In genomic region chr20:38748097-38748862, GRCh38 we compare ENCODE assay signal across 8 cellular contexts. TPM values are rescaled to one million over a fixed set of nuclear protein-coding genes. Genes with fewer than 3 reads are reported as not detected.
DNase-seq lines count a peak whose midpoint lies in the region; ATAC-seq, FAIRE-seq and TF ChIP-seq lines count a peak whose summit lies in the region.

Gene ACTR5 (plus strand): TSS chr20:38748460. CDS start chr20:38748479, 19 bp downstream.

- H3K27ac ChIP-seq in angular gyrus (ENCODE audit: low read depth, low read length) (peak within 1 kb of the TSS; percentile 89), psoas muscle (peak within 1 kb of the TSS; percentile 87), urinary bladder (ENCODE audit: low read depth) (peak within 1 kb of the TSS; percentile 77)

- H3K9me3 ChIP-seq in T-helper 17 cell (ENCODE audit: control insufficient read depth, low read length, poor library complexity, severe bottlenecking) (no peaks in the 10 kb centered on the region), psoas muscle (no peaks in the 10 kb centered on the region)

- DNase-seq in GM18507 (ENCODE audit: extremely low spot score, insufficient read length, low read depth): peak; percentile 96
- peak; percentile 82 to 89 for DNase-seq in NCI-H187 (lab: John Stamatoyannopoulos, UW)
- peak; percentile 96 to 98 (median 97) for DNase-seq in T-helper 17 cell
- DNase-seq in left ventricle myocardium superior: peak; percentile 96
- DNase-seq in psoas muscle: peak; percentile 92 to 97

- intact Hi-C loops in left ventricle myocardium superior (cut with micrococcal nuclease): no loop called here
- intact Hi-C loops in psoas muscle (cut with DNase I): loop anchor here in 1 of 2 donors (2.0 kb wide), 1 partner anchor 101 kb away; no protein-coding TSS in a partner anchor

- WGBS in psoas muscle, 3 donors: 0 to 1% (median 0%) methylated on average over 63 to 84 of the region's 84 CpGs
- under 1% methylated on average over 84 of the region's 84 CpGs for WGBS in urinary bladder

- ATAC-seq in HG02970 (IDR thresholded peaks at IDR 0.05; ENCODE audit: low FRiP score, unreplicated experiment) (peak; percentile 82), T-helper 17 cell (peak; percentile 90), left ventricle myocardium superior (peak; percentile 98), psoas muscle (peak; percentile 98 to 99 (median 99))

- peak within 1 kb of the TSS; percentile 92 for H3K27ac Mint-ChIP-seq in T-helper 17 cell

- H3K4me3 Mint-ChIP-seq in T-helper 17 cell: peak within 1 kb of the TSS; percentile 95

- H3K27me3 ChIP-seq in psoas muscle (ENCODE audit: insufficient read depth in 3 of 3, low read length in 2 of 3): peaks cover 0 to 3% (median 0%) of the 10 kb centered on the region in 3 donors

- no peak for TF ChIP-seq CTCF in psoas muscle (IDR thresholded peaks at IDR 0.05)

- H3K4me1 ChIP-seq in psoas muscle (peaks cover 10% of the 10 kb centered on the region), urinary bladder (ENCODE audit: insufficient read depth) (no peaks in the 10 kb centered on the region)

- FAIRE-seq in GM18507 (lab: Jason Lieb, UNC): peak; percentile 87

- H3K4me3 ChIP-seq in psoas muscle (peak within 1 kb of the TSS; percentile 99), urinary bladder (ENCODE audit: low read depth, low read length) (peak within 1 kb of the TSS; percentile 77)

- H3K27me3 Mint-ChIP-seq in T-helper 17 cell: peaks cover 6% of the 10 kb centered on the region

- H3K36me3 Mint-ChIP-seq in T-helper 17 cell (ENCODE audit: low read depth): peaks cover 2% of the 10 kb centered on the region

- peaks cover 17% of the 10 kb centered on the region for H3K4me1 Mint-ChIP-seq in T-helper 17 cell

- H3K36me3 ChIP-seq in psoas muscle (ENCODE audit: insufficient read depth in 1 of 2, low read depth in 1 of 2): peaks cover 0 to 32% of the 10 kb centered on the region in 2 donors
- H3K36me3 ChIP-seq in urinary bladder (ENCODE audit: insufficient read depth): no peaks in the 10 kb centered on the region

RNA-seq across cellular contexts. Expression of gene ACTR5, which starts in this region (rescaled TPM):
- total RNA-seq in T-helper 17 cell (10 to 100 TPM; 12.2 to 14.6 TPM), left ventricle myocardium superior (3.2 TPM), psoas muscle (1 to 10 TPM; 3.8 to 5.3 (median 4.7) TPM), urinary bladder (6.2 TPM)
- polyA plus RNA-seq in psoas muscle (1 to 10 TPM; 5.3 to 9.3 (median 6.8) TPM), urinary bladder (7.0 TPM)

Comparison
In these comparisons a context has a peak if more than half of its experiments do, and no peak if none do; other contexts are left out.
1. Peak in every context shown above with its lines: DNase-seq, ATAC-seq, H3K4me3 ChIP-seq and H3K27ac ChIP-seq.